15 cellular contexts compared by ENCODE assay signal in genomic region chr19:401836-402535, GRCh38. TPM values are rescaled to one million over a fixed set of nuclear protein-coding genes. Genes with fewer than 3 reads are reported as not detected.
DNase-seq lines count a peak whose midpoint lies in the region; TF ChIP-seq lines count a peak whose summit lies in the region.
"Had no signal": no experiment of that assay in that cellular context is flagged by ENCODE, and none has a peak within 500 bp of the region (broad histone marks: within the 10 kb centered on the region; RNA-seq: fewer than 3 reads in every experiment).

No MANE protein-coding gene starts in this region.

- H3K36me3 ChIP-seq in adipocyte (ENCODE audit: control insufficient read depth, insufficient read depth, low read length, severe bottlenecking): no peaks in the 10 kb centered on the region
- H3K36me3 ChIP-seq in neuronal stem cell (replicated peaks in 1 of 2; ENCODE audit: control insufficient read depth in 2 of 2, insufficient read depth in 2 of 2, low read length in 2 of 2): no peaks in the 10 kb centered on the region
- H3K36me3 ChIP-seq in brain microvascular endothelial cell (replicated peaks): no peaks in the 10 kb centered on the region

- no CpG with 5 or more reads among the region's 41 CpGs for WGBS in neuronal stem cell (ENCODE audit: extremely low coverage in 2 of 2, insufficient read length in 2 of 2, insufficient replicate concordance in 1 of 2), 2 donors

- no peak overlapping the region for H3K14ac ChIP-seq in neuronal stem cell (ENCODE audit: low read length)

- no peaks in the 10 kb centered on the region for H3K36me3 Mint-ChIP-seq in CD14-positive monocyte

- H3K27ac ChIP-seq in neuronal stem cell (replicated peaks; ENCODE audit: low read length) (no peak overlapping the region), brain microvascular endothelial cell (no peak overlapping the region)
- H3K27ac ChIP-seq: hepatocyte, HL-60 had no signal

- H2AK5ac ChIP-seq in neuronal stem cell (ENCODE audit: low read depth, low read length): peak overlapping the region; percentile 4

- H2BK5ac ChIP-seq in neuronal stem cell (ENCODE audit: low read length): no peak overlapping the region

- H3K79me1 ChIP-seq in neuronal stem cell (ENCODE audit: low read depth, low read length): peaks cover 4% of the 10 kb centered on the region

- no peak overlapping the region for H4K8ac ChIP-seq in neuronal stem cell (ENCODE audit: low read depth, low read length)

- peak overlapping the region in 1 of 2 donors; percentile 21 for H3K4me3 Mint-ChIP-seq in CD14-positive monocyte

- no peak overlapping the region for H3K9ac ChIP-seq in adipocyte (ENCODE audit: low read length)
- no peak overlapping the region for H3K9ac ChIP-seq in neuronal stem cell (ENCODE audit: low read depth, low read length, poor library complexity)

- H3K4me1 Mint-ChIP-seq in CD14-positive monocyte: no peaks in the 10 kb centered on the region

- H3K27me3 Mint-ChIP-seq in CD14-positive monocyte (ENCODE audit: low read depth in 3 of 3): peaks cover 5 to 30% (median 7%) of the 10 kb centered on the region in 3 donors

- in situ Hi-C loops in brain microvascular endothelial cell (cut with HindIII; ENCODE audit: low pct_ligation_motif_present, low sequenced_read_pairs): no loop called here

- DNase-seq in CD14-positive monocyte (ENCODE audit: low spot score) (peak; percentile 37), NCI-H1105 (lab: John Stamatoyannopoulos, UW) (peak; percentile 30), adipocyte (ENCODE audit: low read depth) (peak; percentile 42), neuronal stem cell (ENCODE audit: low spot score) (no peak), brain microvascular endothelial cell (no peak), SKM-1 (lab: John Stamatoyannopoulos, UW; ENCODE audit: unreplicated experiment) (no peak), germinal center (ENCODE audit: low spot score) (no peak)
- DNase-seq in stimulated activated CD4-positive, alpha-beta T cell treated with anti-CD3 and anti-CD28 coated beads, Interleukin-12 subunit alpha, Interleukin-12 subunit beta, amount 100 ng/mL, for 4 hours: no peak
- DNase-seq: activated CD8-positive, alpha-beta memory T cell treated with anti-CD3 and anti-CD28 coated beads, Interleukin-2, amount 50 U/mL, for 48 hours; AML-193; KG1; NCI-H1694; T-helper 2 cell had no signal

- no peak overlapping the region for H3K27ac Mint-ChIP-seq in CD14-positive monocyte

- no peak for TF ChIP-seq CTCF in CD14-positive monocyte (IDR thresholded peaks at IDR 0.05)
- no peak for TF ChIP-seq CTCF in brain microvascular endothelial cell (IDR thresholded peaks at IDR 0.05; ENCODE audit: low read depth, low read length, missing control alignments)

- no peak overlapping the region for H4K91ac ChIP-seq in neuronal stem cell (ENCODE audit: low read depth, low read length, poor library complexity)

- H3K4me2 ChIP-seq in neuronal stem cell (ENCODE audit: insufficient read depth, low read length, poor library complexity, severe bottlenecking): no peak overlapping the region
- H3K4me2 ChIP-seq: hepatocyte had no signal

- H2BK15ac ChIP-seq in neuronal stem cell (ENCODE audit: low read length): no peak overlapping the region

- peak overlapping the region; percentile 11 for H3K18ac ChIP-seq in neuronal stem cell (ENCODE audit: low read length)

- peak overlapping the region; percentile 35 for H2AFZ ChIP-seq in neuronal stem cell (ENCODE audit: low read length)
- H2AFZ ChIP-seq: hepatocyte had no signal

- H2BK12ac ChIP-seq in neuronal stem cell (ENCODE audit: low read length): no peak overlapping the region

- H3K4me1 ChIP-seq in adipocyte (ENCODE audit: control insufficient read depth, insufficient read depth, low read length) (no peaks in the 10 kb centered on the region), neuronal stem cell (ENCODE audit: control insufficient read depth in 2 of 2, insufficient read depth in 1 of 2, low read depth in 1 of 2, low read length in 2 of 2) (peaks cover 2 to 3% of the 10 kb centered on the region in 2 donors)

- H3K4me3 ChIP-seq in adipocyte (ENCODE audit: low read length) (no peak overlapping the region), neuronal stem cell (ENCODE audit: low read length in 2 of 2) (no peak overlapping the region), brain microvascular endothelial cell (ENCODE audit: low read depth, low read length) (no peak overlapping the region)
- H3K4me3 ChIP-seq: hepatocyte had no signal

- H3K9me3 Mint-ChIP-seq in CD14-positive monocyte: peaks cover 3 to 37% (median 11%) of the 10 kb centered on the region in 7 donors

- peaks cover 44% of the 10 kb centered on the region for H3K27me3 ChIP-seq in adipocyte (replicated peaks; ENCODE audit: control insufficient read depth, insufficient read depth, low read length)
- H3K27me3 ChIP-seq in neuronal stem cell (ENCODE audit: control insufficient read depth in 3 of 3, insufficient read depth in 3 of 3, low read depth in 1 of 3, low read length in 3 of 3): no peaks in the 10 kb centered on the region
- no peaks in the 10 kb centered on the region for H3K27me3 ChIP-seq in brain microvascular endothelial cell (replicated peaks)
- H3K27me3 ChIP-seq: hepatocyte had no signal

- no peak overlapping the region for H2BK120ac ChIP-seq in neuronal stem cell (ENCODE audit: low read depth, low read length)

- no peak overlapping the region for H3K4ac ChIP-seq in neuronal stem cell (ENCODE audit: low read length)

- no peaks in the 10 kb centered on the region for H3K9me3 ChIP-seq in adipocyte (ENCODE audit: control insufficient read depth, low read length)
- peaks cover 0 to 5% of the 10 kb centered on the region in 2 donors for H3K9me3 ChIP-seq in neuronal stem cell (replicated peaks in 1 of 2; ENCODE audit: control insufficient read depth in 2 of 2, insufficient read depth in 1 of 2, low read depth in 1 of 2, low read length in 2 of 2)

- intact Hi-C loops in CD14-positive monocyte (cut with micrococcal nuclease): no loop called here

- H3K23ac ChIP-seq in neuronal stem cell (ENCODE audit: low read depth, low read length, poor library complexity): no peak overlapping the region

RNA-seq across cellular contexts. Expression of gene C2CD4C, which starts 7.0 kb away (rescaled TPM):
- not detected for polyA plus RNA-seq in CD14-positive monocyte
- polyA plus RNA-seq in neuronal stem cell (2013, experiment 1 of 2): 13.6 TPM
- 12.7 TPM for polyA plus RNA-seq in neuronal stem cell (2013, experiment 2 of 2)

RNA-seq across cellular contexts. Expression of gene MIER2, which starts 57.4 kb away (rescaled TPM):
- 1 to 10 TPM; 3.6 to 6.9 TPM for polyA plus RNA-seq in CD14-positive monocyte
- polyA plus RNA-seq in neuronal stem cell (2013, experiment 1 of 2): 40.2 TPM
- 41.0 TPM for polyA plus RNA-seq in neuronal stem cell (2013, experiment 2 of 2)

RNA-seq across cellular contexts. Expression of gene SHC2, which starts 58.8 kb away (rescaled TPM):
- not detected for polyA plus RNA-seq in CD14-positive monocyte
- polyA plus RNA-seq in neuronal stem cell (2013, experiment 1 of 2): 29.6 TPM
- 28.3 TPM for polyA plus RNA-seq in neuronal stem cell (2013, experiment 2 of 2)

Comparison
In these comparisons a context has a peak if more than half of its experiments do, and no peak if none do; other contexts are left out.
1. DNase-seq: peak in CD14-positive monocyte (single experiment), NCI-H1105 (single experiment) and adipocyte (single experiment); none in neuronal stem cell (single experiment), brain microvascular endothelial cell (single experiment), SKM-1 (single experiment), germinal center (single experiment) and stimulated activated CD4-positive, alpha-beta T cell treated with anti-CD3 and anti-CD28 coated beads, Interleukin-12 subunit alpha, Interleukin-12 subunit beta, amount 100 ng/mL, for 4 hours (single experiment).